In genomic region chr6:2589171-2589661, GRCh38 we compare ENCODE assay signal across 22 cellular contexts.
A peak's percentile ranks its signal among the peaks of the same experiment; 100 is the strongest.
DNase-seq lines count a peak whose midpoint lies in the region; FAIRE-seq and TF ChIP-seq lines count a peak whose summit lies in the region.
"Had no signal": no experiment of that assay in that cellular context is flagged by ENCODE, and none has a peak within 500 bp of the region (broad histone marks: within the 10 kb centered on the region; RNA-seq: fewer than 3 reads in every experiment).

No MANE protein-coding gene starts in this region.

- peaks cover 46% of the 10 kb centered on the region for H3K27me3 Mint-ChIP-seq in activated CD4-positive, alpha-beta T cell treated with anti-CD3 and anti-CD28 coated beads, Interleukin-2, amount 10 ng/mL, durations not matched to agents 24 days and 14 days

- no peak for FAIRE-seq in bronchial epithelial cell (lab: Jason Lieb, UNC)

- intact Hi-C loops in activated CD4-positive, alpha-beta T cell treated with anti-CD3 and anti-CD28 coated beads, Interleukin-2, amount 10 ng/mL, durations not matched to agents 24 days and 14 days (cut with micrococcal nuclease) = no loop called here
- intact Hi-C loops in dorsolateral prefrontal cortex (cut with DNase I) = no loop called here

- no peak overlapping the region for H3K4me3 Mint-ChIP-seq in activated CD4-positive, alpha-beta T cell treated with anti-CD3 and anti-CD28 coated beads, Interleukin-2, amount 10 ng/mL, durations not matched to agents 24 days and 14 days
- H3K4me3 Mint-ChIP-seq: activated CD4-positive, alpha-beta memory T cell treated with anti-CD3 and anti-CD28 coated beads, Interleukin-2, amount 10 ng/mL, durations not matched to agents 7 days and 5 days; CD4-positive, alpha-beta T cell; HFFc6 had no signal

- no peaks in the 10 kb centered on the region for H3K4me1 Mint-ChIP-seq in activated CD4-positive, alpha-beta T cell treated with anti-CD3 and anti-CD28 coated beads, Interleukin-2, amount 10 ng/mL, durations not matched to agents 24 days and 14 days
- H3K4me1 Mint-ChIP-seq: activated CD4-positive, alpha-beta memory T cell treated with anti-CD3 and anti-CD28 coated beads, Interleukin-2, amount 10 ng/mL, durations not matched to agents 7 days and 5 days had no signal

- TF ChIP-seq CTCF in bronchial epithelial cell (IDR thresholded peaks at IDR 0.05; ENCODE audit: insufficient read depth, low read length, severe bottlenecking) (no peak), dorsolateral prefrontal cortex (IDR thresholded peaks at IDR 0.05 in 54 of 56, conservative IDR thresholded peaks at IDR 0.05 in 2 of 56; ENCODE audit: low read depth in 1 of 56, partially characterized antibody in 56 of 56) (no peak)

- DNase-seq in activated CD4-positive, alpha-beta T cell treated with anti-CD3 and anti-CD28 coated beads, Interleukin-2, amount 10 ng/mL, durations not matched to agents 24 days and 14 days = peak; percentile 46
- DNase-seq in activated CD4-positive, alpha-beta T cell treated with anti-CD3 and anti-CD28 coated beads for 1 hour = no peak
- DNase-seq in bronchial epithelial cell (ENCODE audit: low read depth) = peak; percentile 93
- DNase-seq in iPS DF 19.7 (ENCODE audit: low read depth, low spot score) = peak; percentile 45
- DNase-seq in dorsolateral prefrontal cortex = no peak
- DNase-seq in SIG-M5 (lab: John Stamatoyannopoulos, UW) = no peak
- DNase-seq in T-helper 2 cell = no peak
- DNase-seq in NCI-H2227 (lab: John Stamatoyannopoulos, UW; ENCODE audit: unreplicated experiment) = no peak
- DNase-seq: 8988T; activated CD4-positive, alpha-beta memory T cell treated with anti-CD3 and anti-CD28 coated beads, Interleukin-2, amount 10 ng/mL, durations not matched to agents 7 days and 5 days; activated gamma-delta T cell; CD4-positive, alpha-beta T cell; effector CD8-positive, alpha-beta T cell; HFFc6; NCI-H146; SHP77 treated with DMSO at 0.1 percent for 48 hours; stimulated activated CD8-positive, alpha-beta memory T cell treated with anti-CD3 and anti-CD28 coated beads, Interleukin-4, amount 100 ng/mL, for 48 hours; stomach had no signal

- H3K36me3 Mint-ChIP-seq in activated CD4-positive, alpha-beta T cell treated with anti-CD3 and anti-CD28 coated beads, Interleukin-2, amount 10 ng/mL, durations not matched to agents 24 days and 14 days (ENCODE audit: low read depth) = no peaks in the 10 kb centered on the region

- H3K27ac ChIP-seq in dorsolateral prefrontal cortex = no peak overlapping the region
- H3K27ac ChIP-seq: KMS-11, neutrophil, prostate gland, stomach, tibial nerve had no signal

- H3K27ac Mint-ChIP-seq in activated CD4-positive, alpha-beta T cell treated with anti-CD3 and anti-CD28 coated beads, Interleukin-2, amount 10 ng/mL, durations not matched to agents 24 days and 14 days = no peak overlapping the region
- H3K27ac Mint-ChIP-seq: activated CD4-positive, alpha-beta memory T cell treated with anti-CD3 and anti-CD28 coated beads, Interleukin-2, amount 10 ng/mL, durations not matched to agents 7 days and 5 days; CD4-positive, alpha-beta T cell; HFFc6 had no signal

- no peaks in the 10 kb centered on the region for H3K36me3 ChIP-seq in bronchial epithelial cell (ENCODE audit: control insufficient read depth, insufficient read depth, low read length)
- H3K36me3 ChIP-seq: neutrophil, prostate gland, stomach, tibial nerve had no signal

- H3K27me3 ChIP-seq in bronchial epithelial cell (ENCODE audit: control insufficient read depth, insufficient read depth, low read length) = no peaks in the 10 kb centered on the region
- peaks cover 0 to 8% (median 0%) of the 10 kb centered on the region in 45 donors for H3K27me3 ChIP-seq in dorsolateral prefrontal cortex
- H3K27me3 ChIP-seq: neutrophil, stomach, tibial nerve had no signal

- H3K4me3 ChIP-seq in bronchial epithelial cell (ENCODE audit: low read depth, low read length) (no peak overlapping the region), dorsolateral prefrontal cortex (no peak overlapping the region)
- H3K4me3 ChIP-seq: prostate gland, stomach, tibial nerve had no signal

- H3K9me3 Mint-ChIP-seq in activated CD4-positive, alpha-beta T cell treated with anti-CD3 and anti-CD28 coated beads, Interleukin-2, amount 10 ng/mL, durations not matched to agents 24 days and 14 days = no peaks in the 10 kb centered on the region
- H3K9me3 Mint-ChIP-seq: activated CD4-positive, alpha-beta memory T cell treated with anti-CD3 and anti-CD28 coated beads, Interleukin-2, amount 10 ng/mL, durations not matched to agents 7 days and 5 days; HFFc6 had no signal

Comparison
In these comparisons a context has a peak if more than half of its experiments do, and no peak if none do; other contexts are left out.
1. DNase-seq: peak in activated CD4-positive, alpha-beta T cell treated with anti-CD3 and anti-CD28 coated beads, Interleukin-2, amount 10 ng/mL, durations not matched to agents 24 days and 14 days (single experiment), bronchial epithelial cell (single experiment) and iPS DF 19.7 (single experiment); none in activated CD4-positive, alpha-beta T cell treated with anti-CD3 and anti-CD28 coated beads for 1 hour (single experiment), dorsolateral prefrontal cortex (0 of 10), SIG-M5 (single experiment), T-helper 2 cell (0 of 5) and NCI-H2227 (single experiment).